Comparison of ENCODE assay signal across 19 cellular contexts in the genomic region with DNA sequence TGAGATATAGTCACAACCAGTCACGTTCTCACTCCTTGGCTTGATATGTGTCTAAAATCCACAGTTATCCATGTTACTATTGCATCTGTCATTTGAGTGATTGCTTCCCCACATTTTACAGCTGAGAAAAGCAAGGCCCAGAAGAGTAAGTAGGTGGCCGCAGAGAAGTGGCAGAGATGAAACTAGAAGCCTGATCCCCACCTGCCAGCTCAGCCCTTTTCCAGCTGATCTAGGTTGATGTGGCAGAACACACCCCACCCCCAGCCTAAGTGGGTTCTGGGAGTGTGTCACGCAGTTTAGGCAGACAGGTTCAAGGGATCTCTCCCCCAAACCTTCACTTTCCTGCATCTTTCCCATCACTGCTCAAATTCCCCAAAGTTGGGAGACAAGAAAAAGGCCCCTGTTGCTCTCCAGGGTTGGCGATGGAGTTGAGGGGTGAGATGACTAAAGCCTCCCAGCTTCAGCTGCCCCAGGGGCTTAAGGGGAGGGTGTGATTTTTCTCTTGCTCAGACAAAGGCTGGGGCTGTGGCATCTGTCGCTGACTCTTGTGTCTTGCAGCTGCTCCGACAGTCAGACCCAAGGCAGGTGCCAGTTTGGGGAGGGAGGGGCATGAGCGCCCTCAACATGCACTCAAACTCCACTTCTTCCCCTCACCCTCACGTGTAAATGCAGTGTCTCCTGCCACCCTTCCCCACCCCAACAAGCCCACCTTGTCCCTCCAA. TPM values are rescaled to one million over a fixed set of nuclear protein-coding genes. Genes with fewer than 3 reads are reported as not detected.
DNase-seq lines count a peak whose midpoint lies in the region; ATAC-seq and TF ChIP-seq lines count a peak whose summit lies in the region.
"Had no signal": no experiment of that assay in that cellular context is flagged by ENCODE, and none has a peak within 500 bp of the region (broad histone marks: within the 10 kb centered on the region; RNA-seq: fewer than 3 reads in every experiment).

No MANE protein-coding gene starts in this region.

- TF ChIP-seq EP300 in upper lobe of left lung (IDR thresholded peaks at IDR 0.05) = no peak

- H2AFZ ChIP-seq in OCI-LY3 (ENCODE audit: low read depth, low read length) (no peak overlapping the region), neuronal stem cell (ENCODE audit: low read length) (no peak overlapping the region)

- intact Hi-C loops in posterior vena cava (cut with DNase I) = no loop called here
- intact Hi-C loops in esophagus squamous epithelium (cut with DNase I) = no loop called here

- H3K9ac ChIP-seq in OCI-LY3 (ENCODE audit: low read length) (no peak overlapping the region), neuronal stem cell (ENCODE audit: low read depth, low read length, poor library complexity) (no peak overlapping the region)
- H3K9ac ChIP-seq: BLaER1 had no signal

- no peak for ATAC-seq in upper lobe of left lung (ENCODE audit: low FRiP score in 2 of 2)
- ATAC-seq: gastroesophageal sphincter had no signal

- peak overlapping the region; percentile 31 for H3K18ac ChIP-seq in neuronal stem cell (ENCODE audit: low read length)

- H3K4me1 ChIP-seq in OCI-LY3 (ENCODE audit: low read length) (peaks cover 28% of the 10 kb centered on the region), neuronal stem cell (ENCODE audit: control insufficient read depth in 2 of 2, insufficient read depth in 1 of 2, low read depth in 1 of 2, low read length in 2 of 2) (peaks cover 7 to 12% of the 10 kb centered on the region in 2 donors), upper lobe of left lung (no peaks in the 10 kb centered on the region), esophagus squamous epithelium (no peaks in the 10 kb centered on the region)
- H3K4me1 ChIP-seq: gastroesophageal sphincter, right atrium auricular region, tibial artery had no signal

- H3K23ac ChIP-seq in neuronal stem cell (ENCODE audit: low read depth, low read length, poor library complexity) = no peak overlapping the region

- H3K27ac ChIP-seq in OCI-LY3 (ENCODE audit: low read length) (no peak overlapping the region), neuronal stem cell (replicated peaks; ENCODE audit: low read length) (no peak overlapping the region), upper lobe of left lung (no peak overlapping the region), esophagus squamous epithelium (no peak overlapping the region)
- H3K27ac ChIP-seq: BLaER1, gastroesophageal sphincter, right atrium auricular region, tibial artery had no signal

- H2BK5ac ChIP-seq in neuronal stem cell (ENCODE audit: low read length) = no peak overlapping the region

- H2BK120ac ChIP-seq in neuronal stem cell (ENCODE audit: low read depth, low read length) = no peak overlapping the region

- no peaks in the 10 kb centered on the region for H3K79me1 ChIP-seq in neuronal stem cell (ENCODE audit: low read depth, low read length)

- WGBS in neuronal stem cell (ENCODE audit: extremely low coverage in 2 of 2, insufficient read length in 2 of 2, insufficient replicate concordance in 1 of 2), 2 donors = no CpG with 5 or more reads among the region's 8 CpGs
- 66 to 73% methylated on average over 6 to 8 of the region's 8 CpGs for whole genome bisulfite sequencing in upper lobe of left lung, 2 donors
- WGBS in esophagus squamous epithelium, 2 donors = 58 to 59% methylated on average over 3 to 7 of the region's 8 CpGs

- TF ChIP-seq CTCF in OCI-LY3 (IDR thresholded peaks at IDR 0.05; ENCODE audit: low read depth, low read length) (no peak), upper lobe of left lung (IDR thresholded peaks at IDR 0.05) (no peak), esophagus squamous epithelium (IDR thresholded peaks at IDR 0.05) (no peak)

- peaks cover 25% of the 10 kb centered on the region for H3K27me3 ChIP-seq in OCI-LY3 (ENCODE audit: low read depth, low read length)
- H3K27me3 ChIP-seq in neuronal stem cell (ENCODE audit: control insufficient read depth in 3 of 3, insufficient read depth in 3 of 3, low read depth in 1 of 3, low read length in 3 of 3) = peaks cover 0 to 63% (median 0%) of the 10 kb centered on the region in 3 experiments
- peaks cover 0 to 10% (median 4%) of the 10 kb centered on the region in 4 donors for H3K27me3 ChIP-seq in upper lobe of left lung
- H3K27me3 ChIP-seq in esophagus squamous epithelium = peaks cover 0 to 87% (median 2%) of the 10 kb centered on the region in 4 donors

- H3K4me2 ChIP-seq in OCI-LY3 (ENCODE audit: low read length) = peak overlapping the region; percentile 38
- no peak overlapping the region for H3K4me2 ChIP-seq in neuronal stem cell (ENCODE audit: insufficient read depth, low read length, poor library complexity, severe bottlenecking)
- H3K4me2 ChIP-seq: BLaER1 had no signal

- H3K9me3 ChIP-seq in OCI-LY3 (ENCODE audit: insufficient read depth, low read length) (no peaks in the 10 kb centered on the region), neuronal stem cell (replicated peaks in 1 of 2; ENCODE audit: control insufficient read depth in 2 of 2, insufficient read depth in 1 of 2, low read depth in 1 of 2, low read length in 2 of 2) (no peaks in the 10 kb centered on the region), upper lobe of left lung (no peaks in the 10 kb centered on the region), esophagus squamous epithelium (no peaks in the 10 kb centered on the region)
- H3K9me3 ChIP-seq: BLaER1, gastroesophageal sphincter, right atrium auricular region, tibial artery had no signal

- no peak overlapping the region for H4K91ac ChIP-seq in neuronal stem cell (ENCODE audit: low read depth, low read length, poor library complexity)

- H4K8ac ChIP-seq in neuronal stem cell (ENCODE audit: low read depth, low read length) = peak overlapping the region; percentile 45

- H3K79me2 ChIP-seq in OCI-LY3 (ENCODE audit: low read length) = no peaks in the 10 kb centered on the region

- TF ChIP-seq POLR2A in upper lobe of left lung (IDR thresholded peaks at IDR 0.05) = no peak
- TF ChIP-seq POLR2A in esophagus squamous epithelium (IDR thresholded peaks at IDR 0.05) = no peak

- H3K36me3 ChIP-seq in OCI-LY3 (replicated peaks; ENCODE audit: low read depth, low read length) (no peaks in the 10 kb centered on the region), neuronal stem cell (replicated peaks in 1 of 2; ENCODE audit: control insufficient read depth in 2 of 2, insufficient read depth in 2 of 2, low read length in 2 of 2) (no peaks in the 10 kb centered on the region), upper lobe of left lung (no peaks in the 10 kb centered on the region), esophagus squamous epithelium (no peaks in the 10 kb centered on the region)
- H3K36me3 ChIP-seq: BLaER1, gastroesophageal sphincter, right atrium auricular region, tibial artery had no signal

- H2BK15ac ChIP-seq in neuronal stem cell (ENCODE audit: low read length) = no peak overlapping the region

- H3K4ac ChIP-seq in neuronal stem cell (ENCODE audit: low read length) = no peak overlapping the region

- H3K4me3 ChIP-seq in OCI-LY3 (ENCODE audit: low read length) (no peak overlapping the region), neuronal stem cell (ENCODE audit: low read length in 2 of 2) (no peak overlapping the region), upper lobe of left lung (no peak overlapping the region), esophagus squamous epithelium (no peak overlapping the region)
- H3K4me3 ChIP-seq: BLaER1, gastroesophageal sphincter, right atrium auricular region, tibial artery had no signal

- peak; percentile 76 to 88 (median 86) for DNase-seq in NCI-H1417 (lab: John Stamatoyannopoulos, UW)
- DNase-seq in NCI-H1417 treated with DMSO at 0.1 percent for 48 hours (lab: John Stamatoyannopoulos, UW) = no peak
- peak; percentile 73 for DNase-seq in NCI-H2107 (lab: John Stamatoyannopoulos, UW)
- DNase-seq in neuronal stem cell (ENCODE audit: low spot score) = no peak
- no peak for DNase-seq in posterior vena cava (ENCODE audit: low spot score)
- DNase-seq in upper lobe of left lung = no peak
- DNase-seq in esophagus squamous epithelium (lab: John Stamatoyannopoulos, UW) = no peak
- DNase-seq: activated effector memory CD4-positive, alpha-beta T cell treated with Interleukin-2 at 50 U/mL for 16 hours; dermis blood vessel endothelial cell; DMS153; stimulated activated naive CD4-positive, alpha-beta T cell; tibial artery had no signal

- H3K14ac ChIP-seq in neuronal stem cell (ENCODE audit: low read length) = no peak overlapping the region

- H2AK5ac ChIP-seq in neuronal stem cell (ENCODE audit: low read depth, low read length) = no peak overlapping the region

- no peaks in the 10 kb centered on the region for H4K20me1 ChIP-seq in OCI-LY3 (ENCODE audit: insufficient read depth, low read length)
- H4K20me1 ChIP-seq: BLaER1 had no signal

- no peak overlapping the region for H2BK12ac ChIP-seq in neuronal stem cell (ENCODE audit: low read length)

RNA-seq across cellular contexts. Expression of a gene that starts 48.9 kb away (rescaled TPM):
- polyA plus RNA-seq in neuronal stem cell (2013, experiment 1 of 2) = 0.04 TPM
- polyA plus RNA-seq in neuronal stem cell (2013, experiment 2 of 2) = 0.06 TPM
- total RNA-seq in posterior vena cava (not detected), upper lobe of left lung (not detected), esophagus squamous epithelium (not detected)
- total RNA-seq: gastroesophageal sphincter, MCF 10A, mesothelial cell of epicardium, right atrium auricular region had no signal
- polyA plus RNA-seq: adipose tissue had no signal

Comparison
In these comparisons a context has a peak if more than half of its experiments do, and no peak if none do; other contexts are left out.
1. DNase-seq: peak in NCI-H1417 (3 of 3) and NCI-H2107 (single experiment); none in NCI-H1417 treated with DMSO at 0.1 percent for 48 hours (single experiment), neuronal stem cell (single experiment), posterior vena cava (single experiment), upper lobe of left lung (0 of 2) and esophagus squamous epithelium (single experiment).